Comparison of ENCODE assay signal across 11 cellular contexts in the genomic region with DNA sequence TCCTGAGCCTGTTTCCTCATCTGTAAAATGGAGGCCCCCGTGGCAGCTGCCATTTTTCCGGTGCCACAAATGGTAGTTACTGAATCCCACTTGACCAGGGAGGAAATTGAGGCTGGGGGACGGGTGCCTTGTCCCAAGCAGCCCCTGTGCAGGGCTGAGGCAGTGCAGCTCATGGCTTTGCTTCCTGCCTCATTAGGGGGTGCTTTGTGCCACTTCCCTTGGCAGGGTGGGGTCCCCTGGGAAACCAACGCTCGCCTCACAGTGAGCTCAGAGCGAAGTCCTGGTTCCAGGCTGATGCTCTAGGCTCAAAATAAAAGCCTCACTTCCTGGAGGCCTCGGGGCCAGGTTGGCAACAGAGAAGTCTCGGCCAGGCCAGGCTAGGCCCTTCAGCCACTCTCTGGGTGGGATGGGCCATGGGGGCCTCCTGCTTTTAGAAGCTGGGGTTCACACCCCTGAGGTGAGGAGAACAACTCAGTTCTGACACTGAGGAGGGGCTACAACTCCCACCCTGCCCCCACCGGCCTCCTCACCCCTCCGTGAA.
A peak's percentile ranks its signal among the peaks of the same experiment; 100 is the strongest.
DNase-seq lines count a peak whose midpoint lies in the region; ATAC-seq and TF ChIP-seq lines count a peak whose summit lies in the region.
"Had no signal": no experiment of that assay in that cellular context is flagged by ENCODE, and none has a peak within 500 bp of the region (broad histone marks: within the 10 kb centered on the region; RNA-seq: fewer than 3 reads in every experiment).

No MANE protein-coding gene starts in this region.

- H3K9ac ChIP-seq in OCI-LY3 (ENCODE audit: low read length), result peak overlapping the region; percentile 80

- H3K27me3 Mint-ChIP-seq in stimulated activated naive CD8-positive, alpha-beta T cell treated with anti-CD3 and anti-CD28 coated beads, Interleukin-15, Interleukin-2, amounts not matched to agents 100 ng/mL and 50 ng/mL, for 24 hours, result no peaks in the 10 kb centered on the region
- no peaks in the 10 kb centered on the region for H3K27me3 Mint-ChIP-seq in effector memory CD8-positive, alpha-beta T cell

- peak overlapping the region; percentile 72 for H3K4me3 Mint-ChIP-seq in stimulated activated naive CD8-positive, alpha-beta T cell treated with anti-CD3 and anti-CD28 coated beads, Interleukin-15, Interleukin-2, amounts not matched to agents 100 ng/mL and 50 ng/mL, for 24 hours
- peak overlapping the region; percentile 99 for H3K4me3 Mint-ChIP-seq in effector memory CD8-positive, alpha-beta T cell
- H3K4me3 Mint-ChIP-seq: neural crest cell had no signal

- H3K36me3 ChIP-seq in OCI-LY3 (replicated peaks; ENCODE audit: low read depth, low read length), result peaks cover 54% of the 10 kb centered on the region

- H3K9me3 ChIP-seq in OCI-LY3 (ENCODE audit: insufficient read depth, low read length), result no peaks in the 10 kb centered on the region

- H2AFZ ChIP-seq in OCI-LY3 (ENCODE audit: low read depth, low read length), result no peak overlapping the region

- no peaks in the 10 kb centered on the region for H3K27me3 ChIP-seq in OCI-LY3 (ENCODE audit: low read depth, low read length)

- TF ChIP-seq CTCF in OCI-LY3 (IDR thresholded peaks at IDR 0.05; ENCODE audit: low read depth, low read length), result no peak

- no peak for DNase-seq in stimulated activated naive CD8-positive, alpha-beta T cell treated with anti-CD3 and anti-CD28 coated beads, Interleukin-15, Interleukin-2, amounts not matched to agents 100 U/mL and 50 U/mL, for 24 hours
- no peak for DNase-seq in effector memory CD8-positive, alpha-beta T cell
- no peak for DNase-seq in GDM1 (lab: John Stamatoyannopoulos, UW)
- DNase-seq: NCI-H2081, SIG-M5 had no signal

- peak overlapping the region; percentile 97 for H3K27ac Mint-ChIP-seq in stimulated activated naive CD8-positive, alpha-beta T cell treated with anti-CD3 and anti-CD28 coated beads, Interleukin-15, Interleukin-2, amounts not matched to agents 100 ng/mL and 50 ng/mL, for 24 hours
- peak overlapping the region; percentile 99 for H3K27ac Mint-ChIP-seq in effector memory CD8-positive, alpha-beta T cell

- H4K20me1 ChIP-seq in OCI-LY3 (ENCODE audit: insufficient read depth, low read length), result peaks cover 26% of the 10 kb centered on the region

- H3K4me2 ChIP-seq in OCI-LY3 (ENCODE audit: low read length), result peak overlapping the region; percentile 100

- H3K9me3 Mint-ChIP-seq in stimulated activated naive CD8-positive, alpha-beta T cell treated with anti-CD3 and anti-CD28 coated beads, Interleukin-15, Interleukin-2, amounts not matched to agents 100 ng/mL and 50 ng/mL, for 24 hours, result no peaks in the 10 kb centered on the region
- no peaks in the 10 kb centered on the region for H3K9me3 Mint-ChIP-seq in effector memory CD8-positive, alpha-beta T cell
- H3K9me3 Mint-ChIP-seq: neural crest cell had no signal

- peaks cover 62% of the 10 kb centered on the region for H3K36me3 Mint-ChIP-seq in stimulated activated naive CD8-positive, alpha-beta T cell treated with anti-CD3 and anti-CD28 coated beads, Interleukin-15, Interleukin-2, amounts not matched to agents 100 ng/mL and 50 ng/mL, for 24 hours (ENCODE audit: low read depth)
- peaks cover 95% of the 10 kb centered on the region for H3K36me3 Mint-ChIP-seq in effector memory CD8-positive, alpha-beta T cell (ENCODE audit: insufficient read depth)

- H3K4me1 Mint-ChIP-seq in stimulated activated naive CD8-positive, alpha-beta T cell treated with anti-CD3 and anti-CD28 coated beads, Interleukin-15, Interleukin-2, amounts not matched to agents 100 ng/mL and 50 ng/mL, for 24 hours (ENCODE audit: low read depth), result peaks cover 100% of the 10 kb centered on the region
- peaks cover 90 to 94% of the 10 kb centered on the region in 2 donors for H3K4me1 Mint-ChIP-seq in effector memory CD8-positive, alpha-beta T cell (ENCODE audit: low read depth in 2 of 2)

- peak overlapping the region; percentile 99 for H3K27ac ChIP-seq in OCI-LY3 (ENCODE audit: low read length)

- no peak for ATAC-seq in stimulated activated naive CD8-positive, alpha-beta T cell treated with anti-CD3 and anti-CD28 coated beads, Interleukin-15, Interleukin-2, amounts not matched to agents 100 U/mL and 50 U/mL, for 24 hours
- ATAC-seq in effector memory CD8-positive, alpha-beta T cell (replicated peaks), result no peak
- ATAC-seq in HG02938 (IDR thresholded peaks at IDR 0.05; ENCODE audit: unreplicated experiment) (no peak), HG03196 (IDR thresholded peaks at IDR 0.05; ENCODE audit: unreplicated experiment) (no peak), HG03571 (IDR thresholded peaks at IDR 0.05; ENCODE audit: unreplicated experiment) (no peak)

- peak overlapping the region; percentile 87 for H3K4me3 ChIP-seq in OCI-LY3 (ENCODE audit: low read length)

- peaks cover 100% of the 10 kb centered on the region for H3K79me2 ChIP-seq in OCI-LY3 (ENCODE audit: low read length)

- peaks cover 97% of the 10 kb centered on the region for H3K4me1 ChIP-seq in OCI-LY3 (ENCODE audit: low read length)
